ENCODE assay signal across 12 cellular contexts in the genomic region with DNA sequence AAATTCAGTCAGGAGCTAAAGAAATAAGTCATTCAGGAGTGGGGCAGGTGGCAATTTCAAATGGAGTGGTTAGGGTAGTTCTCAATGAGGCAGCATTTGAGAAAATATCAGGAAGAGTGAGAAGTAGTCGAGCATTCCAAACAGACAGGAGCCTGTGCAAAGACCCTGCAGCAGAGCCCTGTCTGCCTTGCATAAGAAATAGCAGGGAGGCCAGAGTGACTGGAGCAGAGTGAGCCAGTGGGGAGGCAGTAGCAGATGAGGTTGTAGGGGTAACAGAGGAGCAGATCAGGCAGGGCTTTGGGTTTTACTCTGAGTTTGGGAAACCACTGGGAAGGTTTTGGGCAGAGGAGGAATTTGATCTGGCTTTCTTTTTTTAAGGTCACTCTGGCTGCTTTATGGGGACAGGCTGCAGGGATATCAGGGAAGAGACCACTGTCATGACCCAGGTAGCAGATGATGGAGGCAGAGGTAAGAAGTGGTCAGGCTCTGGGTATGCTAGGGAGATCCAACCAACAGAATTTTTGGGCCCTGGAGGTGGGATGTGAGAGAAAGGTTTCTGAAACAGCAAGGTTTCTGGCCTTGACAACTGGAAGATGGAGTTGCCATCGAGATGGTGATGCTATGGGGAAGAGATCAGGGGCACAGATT. TPM values are rescaled to one million over a fixed set of nuclear protein-coding genes. Genes with fewer than 3 reads are reported as not detected.
DNase-seq lines count a peak whose midpoint lies in the region; ATAC-seq and TF ChIP-seq lines count a peak whose summit lies in the region.
"Had no signal": no experiment of that assay in that cellular context is flagged by ENCODE, and none has a peak within 500 bp of the region (broad histone marks: within the 10 kb centered on the region; RNA-seq: fewer than 3 reads in every experiment).

No MANE protein-coding gene starts in this region.

- H3K9me3 ChIP-seq in AG04450 (ENCODE audit: control insufficient read depth, insufficient read depth, low read length), result no peaks in the 10 kb centered on the region
- H3K9me3 ChIP-seq: ascending aorta had no signal

- no peaks in the 10 kb centered on the region for H3K79me1 ChIP-seq in mesendoderm (ENCODE audit: low read length)

- H4K8ac ChIP-seq in mesendoderm (ENCODE audit: low read depth, low read length), result no peak overlapping the region

- peak overlapping the region; percentile 63 for H3K4me3 Mint-ChIP-seq in Calu3 (ENCODE audit: low read depth, unreplicated experiment)
- H3K4me3 Mint-ChIP-seq in activated T-helper 1 cell treated with anti-CD3 and anti-CD28 coated beads, Interleukin-12 subunit alpha, Interleukin-12 subunit beta, Interleukin-2, Interleukin-4 antibody, amounts not matched to agents 30 ng/mL and 10 ng/mL and 1 ng/mL, durations not matched to agents 14 hours and 24 hours and 36 hours, result peak overlapping the region; percentile 71

- CTCF ChIA-PET in AG04450 (lab: Charles Lee) (interaction anchor here (0.7 to 2.3 kb wide), 3 partner anchors 57 to 175 kb away, joined by 3 to 9 read pairs (median 7); partner anchors contain the start of gene STK17A), Calu3 (lab: Charles Lee) (interaction anchor here (1.0 kb wide), 1 partner anchor 27 kb away, joined by 3 read pairs; no protein-coding TSS in a partner anchor)

- no CpG with 5 or more reads among the region's 2 CpGs for WGBS in mesendoderm (ENCODE audit: extremely low coverage, insufficient coverage, low lambda C conversion rate)

- H3K27ac ChIP-seq in AG04450 (ENCODE audit: low read depth, low read length) (peak overlapping the region; percentile 22), mesendoderm (ENCODE audit: low read depth, low read length) (no peak overlapping the region)

- POLR2A ChIA-PET in AG04450 (lab: Yijun Ruan, JAX), result interaction anchor here (1.1 kb wide), 1 partner anchor 11 kb away, joined by 3 read pairs; no protein-coding TSS in a partner anchor

- H3K36me3 ChIP-seq in mesendoderm (ENCODE audit: control insufficient read depth, insufficient read depth, low read length), result no peaks in the 10 kb centered on the region
- H3K36me3 ChIP-seq: ascending aorta; BLaER1 treated with 17β-estradiol and CSF1 and Interleukin-3, amounts not matched to agents 10 nM and 100 nM had no signal

- peaks cover 2% of the 10 kb centered on the region for H3K4me1 ChIP-seq in mesendoderm (ENCODE audit: control insufficient read depth, low read depth, low read length)

- H3K4me3 ChIP-seq in AG04450 (ENCODE audit: low read depth, low read length) (no peak overlapping the region), mesendoderm (ENCODE audit: low read length) (no peak overlapping the region)

- BruUV-seq in Calu3 (replicated peaks; lab: Mats Ljungman, UMichigan), result no TSS peak

- no peak overlapping the region for H4K5ac ChIP-seq in mesendoderm (ENCODE audit: low read length)

- no peak overlapping the region for H3K23ac ChIP-seq in mesendoderm (ENCODE audit: low read length)

- TF ChIP-seq CTCF in AG04450 (IDR thresholded peaks at IDR 0.05; ENCODE audit: low read depth, low read length) (no peak), Calu3 (IDR thresholded peaks at IDR 0.05; ENCODE audit: unreplicated experiment) (no peak)

- no peak for DNase-seq in AG04450 (ENCODE audit: low read depth, low spot score)
- no peak for DNase-seq in Calu3
- DNase-seq in activated T-helper 1 cell treated with anti-CD3 and anti-CD28 coated beads, Interleukin-12 subunit alpha, Interleukin-12 subunit beta, Interleukin-2, Interleukin-4 antibody, amounts not matched to agents 30 ng/mL and 10 ng/mL and 1 ng/mL, durations not matched to agents 14 hours and 24 hours and 36 hours (ENCODE audit: low spot score), result no peak
- DNase-seq in mesenteric fat pad (ENCODE audit: low spot score), result peak; percentile 28
- DNase-seq in NCI-H524 (lab: John Stamatoyannopoulos, UW), result no peak
- DNase-seq in mesendoderm, result no peak
- DNase-seq in NCI-H1105 treated with DMSO at 0.1 percent for 48 hours (lab: John Stamatoyannopoulos, UW), result no peak
- DNase-seq: NCI-H2107; stimulated activated CD4-positive, alpha-beta T cell treated with anti-CD3 and anti-CD28 coated beads, Interleukin-4, amount 100 ng/mL, for 24 hours had no signal

- H3K79me2 ChIP-seq in mesendoderm (ENCODE audit: control insufficient read depth, insufficient read depth, low read length), result no peaks in the 10 kb centered on the region

- H3K36me3 Mint-ChIP-seq in Calu3 (ENCODE audit: insufficient read depth, unreplicated experiment), result peaks cover 20% of the 10 kb centered on the region
- peaks cover 6% of the 10 kb centered on the region for H3K36me3 Mint-ChIP-seq in activated T-helper 1 cell treated with anti-CD3 and anti-CD28 coated beads, Interleukin-12 subunit alpha, Interleukin-12 subunit beta, Interleukin-2, Interleukin-4 antibody, amounts not matched to agents 30 ng/mL and 10 ng/mL and 1 ng/mL, durations not matched to agents 14 hours and 24 hours and 36 hours (ENCODE audit: low read depth)

- no peak overlapping the region for H2BK15ac ChIP-seq in mesendoderm (replicated peaks; ENCODE audit: low read depth)

- no peak overlapping the region for H3K4me2 ChIP-seq in mesendoderm (ENCODE audit: low read length)

- H3K27me3 ChIP-seq in AG04450 (ENCODE audit: control insufficient read depth, insufficient read depth, low read length) (no peaks in the 10 kb centered on the region), mesendoderm (ENCODE audit: insufficient read depth, low read length, poor library complexity) (peaks cover 2% of the 10 kb centered on the region)
- H3K27me3 ChIP-seq: ascending aorta had no signal

- H3K56ac ChIP-seq in mesendoderm (ENCODE audit: low read length), result no peak overlapping the region

- H2BK120ac ChIP-seq in mesendoderm (ENCODE audit: low read depth, low read length), result no peak overlapping the region

- no peak overlapping the region for H3K4ac ChIP-seq in mesendoderm (ENCODE audit: low read depth, low read length)

- H3K27me3 Mint-ChIP-seq in Calu3 (ENCODE audit: unreplicated experiment), result peaks cover 19% of the 10 kb centered on the region
- H3K27me3 Mint-ChIP-seq in activated T-helper 1 cell treated with anti-CD3 and anti-CD28 coated beads, Interleukin-12 subunit alpha, Interleukin-12 subunit beta, Interleukin-2, Interleukin-4 antibody, amounts not matched to agents 30 ng/mL and 10 ng/mL and 1 ng/mL, durations not matched to agents 14 hours and 24 hours and 36 hours (ENCODE audit: insufficient read depth), result peaks cover 7% of the 10 kb centered on the region

- H3K9ac ChIP-seq in mesendoderm (ENCODE audit: low read length), result no peak overlapping the region

- no peak overlapping the region for H2BK5ac ChIP-seq in mesendoderm (ENCODE audit: low read length)

- peaks cover 32% of the 10 kb centered on the region for H3K4me1 Mint-ChIP-seq in Calu3 (ENCODE audit: low read depth, unreplicated experiment)
- peaks cover 27% of the 10 kb centered on the region for H3K4me1 Mint-ChIP-seq in activated T-helper 1 cell treated with anti-CD3 and anti-CD28 coated beads, Interleukin-12 subunit alpha, Interleukin-12 subunit beta, Interleukin-2, Interleukin-4 antibody, amounts not matched to agents 30 ng/mL and 10 ng/mL and 1 ng/mL, durations not matched to agents 14 hours and 24 hours and 36 hours (ENCODE audit: low read depth)

- H3K27ac Mint-ChIP-seq in Calu3 (ENCODE audit: unreplicated experiment), result no peak overlapping the region
- peak overlapping the region; percentile 49 for H3K27ac Mint-ChIP-seq in activated T-helper 1 cell treated with anti-CD3 and anti-CD28 coated beads, Interleukin-12 subunit alpha, Interleukin-12 subunit beta, Interleukin-2, Interleukin-4 antibody, amounts not matched to agents 30 ng/mL and 10 ng/mL and 1 ng/mL, durations not matched to agents 14 hours and 24 hours and 36 hours

- no peak overlapping the region for H2AK5ac ChIP-seq in mesendoderm (ENCODE audit: low read length)

- ATAC-seq in GM21576 (IDR thresholded peaks at IDR 0.05; ENCODE audit: unreplicated experiment), result no peak

- intact Hi-C loops in Calu3 (cut with micrococcal nuclease; ENCODE audit: unreplicated experiment), result no loop called here
- intact Hi-C loops in activated T-helper 1 cell treated with anti-CD3 and anti-CD28 coated beads, Interleukin-12 subunit alpha, Interleukin-12 subunit beta, Interleukin-2, Interleukin-4 antibody, amounts not matched to agents 30 ng/mL and 10 ng/mL and 1 ng/mL, durations not matched to agents 14 hours and 24 hours and 36 hours (cut with micrococcal nuclease), result loop anchor here (5.0 kb wide), 1 partner anchor 980 kb away; no protein-coding TSS in a partner anchor

- H3K9me3 Mint-ChIP-seq in Calu3 (ENCODE audit: low read depth, unreplicated experiment), result no peaks in the 10 kb centered on the region
- no peaks in the 10 kb centered on the region for H3K9me3 Mint-ChIP-seq in activated T-helper 1 cell treated with anti-CD3 and anti-CD28 coated beads, Interleukin-12 subunit alpha, Interleukin-12 subunit beta, Interleukin-2, Interleukin-4 antibody, amounts not matched to agents 30 ng/mL and 10 ng/mL and 1 ng/mL, durations not matched to agents 14 hours and 24 hours and 36 hours

- H3K18ac ChIP-seq in mesendoderm (ENCODE audit: low read length), result no peak overlapping the region

RNA-seq across cellular contexts. Expression of gene BLVRA, which starts 1.3 kb away (rescaled TPM):
- 50.3 and 58.7 TPM in 2 replicates for polyA plus RNA-seq in AG04450 (2011; rRNA removed)
- 16.4 and 17.9 TPM in 2 replicates for polyA minus RNA-seq in AG04450 (2011; rRNA and poly(A)+ RNA removed)
- total RNA-seq in Calu3 (2022), result 29.8 and 36.4 TPM in 2 replicates
- total RNA-seq in activated T-helper 1 cell treated with anti-CD3 and anti-CD28 coated beads, Interleukin-12 subunit alpha, Interleukin-12 subunit beta, Interleukin-2, Interleukin-4 antibody, amounts not matched to agents 30 ng/mL and 10 ng/mL and 1 ng/mL, durations not matched to agents 14 hours and 24 hours and 36 hours, result 48.1 and 52.9 TPM in 2 replicates
- 82.4 TPM for total RNA-seq in mesenteric fat pad
- polyA plus RNA-seq in mesendoderm (2013, experiment 1 of 2), result 19.1 TPM
- polyA plus RNA-seq in mesendoderm (2013, experiment 2 of 2), result 17.7 TPM

RNA-seq across cellular contexts. Expression of gene COA1, which starts 27.9 kb away (rescaled TPM):
- 22.4 and 24.4 TPM in 2 replicates for polyA plus RNA-seq in AG04450 (2011; rRNA removed)
- 29.9 and 35.4 TPM in 2 replicates for polyA minus RNA-seq in AG04450 (2011; rRNA and poly(A)+ RNA removed)
- 101 and 109 TPM in 2 replicates for total RNA-seq in Calu3 (2022)
- total RNA-seq in activated T-helper 1 cell treated with anti-CD3 and anti-CD28 coated beads, Interleukin-12 subunit alpha, Interleukin-12 subunit beta, Interleukin-2, Interleukin-4 antibody, amounts not matched to agents 30 ng/mL and 10 ng/mL and 1 ng/mL, durations not matched to agents 14 hours and 24 hours and 36 hours, result 81.7 and 88.6 TPM in 2 replicates
- total RNA-seq in mesenteric fat pad, result 42.9 TPM
- polyA plus RNA-seq in mesendoderm (2013, experiment 1 of 2), result 129 TPM
- polyA plus RNA-seq in mesendoderm (2013, experiment 2 of 2), result 132 TPM
